In genomic region chr13:83178008-83178407, GRCh38 we compare ENCODE assay signal across 26 cellular contexts.
"Had no signal": no experiment of that assay in that cellular context is flagged by ENCODE, and none has a peak within 500 bp of the region (broad histone marks: within the 10 kb centered on the region; RNA-seq: fewer than 3 reads in every experiment).

No MANE protein-coding gene starts in this region.

- H3K9me3 ChIP-seq: colonic mucosa, esophagus muscularis mucosa, esophagus squamous epithelium, gastrocnemius medialis, gastroesophageal sphincter, heart right ventricle had no signal

- FAIRE-seq: endothelial cell of umbilical vein had no signal

- H3K4me1 ChIP-seq: colonic mucosa, esophagus muscularis mucosa, esophagus squamous epithelium, foreskin keratinocyte, gastrocnemius medialis, gastroesophageal sphincter, heart left ventricle, heart right ventricle had no signal

- H3K27me3 ChIP-seq: colonic mucosa, dorsolateral prefrontal cortex, esophagus muscularis mucosa, esophagus squamous epithelium, foreskin keratinocyte, gastrocnemius medialis, gastroesophageal sphincter, heart left ventricle, heart right ventricle, hepatocyte had no signal

- H3K4me2 ChIP-seq: hepatocyte had no signal

- H3K36me3 ChIP-seq: colonic mucosa, esophagus muscularis mucosa, esophagus squamous epithelium, gastrocnemius medialis, gastroesophageal sphincter, heart left ventricle, heart right ventricle had no signal

- H3K79me2 ChIP-seq: hepatocyte had no signal

- DNase-seq: colonic mucosa; cortex of kidney; dermis blood vessel endothelial cell; dorsolateral prefrontal cortex; effector CD4-positive, alpha-beta T cell; effector CD8-positive, alpha-beta T cell; effector memory CD4-positive, alpha-beta T cell; effector memory CD8-positive, alpha-beta T cell; endodermal cell; erythroblast; esophagus squamous epithelium; foreskin fibroblast; foreskin keratinocyte; foreskin melanocyte; gastrocnemius medialis; glutamatergic neuron; head of caudate nucleus; heart left ventricle; heart right ventricle had no signal

- H3K4me3 ChIP-seq: colonic mucosa, coronary artery, dorsolateral prefrontal cortex, esophagus muscularis mucosa, esophagus squamous epithelium, gastrocnemius medialis, gastroesophageal sphincter, heart left ventricle, heart right ventricle, hepatocyte had no signal

- H3K27ac ChIP-seq: colonic mucosa, coronary artery, dorsolateral prefrontal cortex, epithelial cell of prostate, esophagus muscularis mucosa, esophagus squamous epithelium, foreskin keratinocyte, gastrocnemius medialis, gastroesophageal sphincter, heart left ventricle, heart right ventricle, hepatocyte had no signal

- H2AFZ ChIP-seq: hepatocyte had no signal

- ATAC-seq: effector memory CD8-positive, alpha-beta T cell; esophagus mucosa; foreskin keratinocyte; gastrocnemius medialis; gastroesophageal sphincter; heart left ventricle; heart right ventricle had no signal
